In genomic region chr17:31549525-31550388, GRCh38 we compare ENCODE assay signal across 1 cellular context.
TF ChIP-seq lines count a peak whose summit lies in the region.

No MANE protein-coding gene starts in this region.

TF ChIP-seq in HEK293, 187 proteins besides CTCF, POLR2A, EP300 and RAD21 (continued from another document and continues in another):
- TF ChIP-seq ZNF518A (tag by site-specific recombination; conservative IDR thresholded peaks at IDR 0.05; ENCODE audit: low read depth): peak; percentile 48; the same call in 1 of the 2 replicates
- TF ChIP-seq ZNF398 (tag by site-specific recombination; IDR thresholded peaks at IDR 0.05): no peak
- no peak for TF ChIP-seq ZNF202 (tag by site-specific recombination; IDR thresholded peaks at IDR 0.05; ENCODE audit: borderline replicate concordance)
- peak; percentile 89 for TF ChIP-seq ZBTB48 (tag by site-specific recombination; IDR thresholded peaks at IDR 0.05)
- peak; percentile 66 for TF ChIP-seq ZIC2 (tag by site-specific recombination; IDR thresholded peaks at IDR 0.05)
- TF ChIP-seq ZNF645 (tag by site-specific recombination; IDR thresholded peaks at IDR 0.05): no peak
- peak; percentile 88 for TF ChIP-seq ZNF785 (tag by site-specific recombination; IDR thresholded peaks at IDR 0.05)
- TF ChIP-seq ZNF155 (tag by site-specific recombination; IDR thresholded peaks at IDR 0.05): no peak
- peak; percentile 30; the same call in 1 of the 2 replicates for TF ChIP-seq ZNF513 (tag by site-specific recombination; IDR thresholded peaks at IDR 0.05)
- TF ChIP-seq PRDM6 (tag by site-specific recombination; IDR thresholded peaks at IDR 0.05): no peak
- no peak for TF ChIP-seq ZNF610 (tag by site-specific recombination; IDR thresholded peaks at IDR 0.05; ENCODE audit: borderline replicate concordance)
- peak; percentile 62; the same call in 1 of the 2 replicates for TF ChIP-seq ZSCAN23 (tag by site-specific recombination; IDR thresholded peaks at IDR 0.05)
- TF ChIP-seq BCL6B (tag by site-specific recombination; IDR thresholded peaks at IDR 0.05): no peak
- peak; percentile 91 for TF ChIP-seq KLF17 (tag by site-specific recombination; IDR thresholded peaks at IDR 0.05)
- TF ChIP-seq ZNF626 (tag by site-specific recombination; IDR thresholded peaks at IDR 0.05): no peak
- TF ChIP-seq ZNF48 (tag by site-specific recombination; IDR thresholded peaks at IDR 0.05): no peak
- no peak for TF ChIP-seq ZNF510 (tag by site-specific recombination; IDR thresholded peaks at IDR 0.05; ENCODE audit: insufficient replicate concordance)
- peak; percentile 96 for TF ChIP-seq ZNF324 (tag by site-specific recombination; IDR thresholded peaks at IDR 0.05)
- no peak for TF ChIP-seq ZNF114 (tag by site-specific recombination; IDR thresholded peaks at IDR 0.05)
- no peak for TF ChIP-seq REST (tag by site-specific recombination; IDR thresholded peaks at IDR 0.05)
- TF ChIP-seq ZNF701 (tag by site-specific recombination; IDR thresholded peaks at IDR 0.05): no peak
- no peak for TF ChIP-seq AEBP2 (tag by site-specific recombination; IDR thresholded peaks at IDR 0.05; ENCODE audit: borderline replicate concordance)
- TF ChIP-seq ZNF302 (tag by site-specific recombination; IDR thresholded peaks at IDR 0.05; ENCODE audit: low read depth): no peak
- peak; percentile 98 for TF ChIP-seq ZNF660 (tag by site-specific recombination; IDR thresholded peaks at IDR 0.05)
- TF ChIP-seq MZF1 (tag by site-specific recombination; IDR thresholded peaks at IDR 0.05; ENCODE audit: borderline replicate concordance): peak; percentile 64
- peak; percentile 80 for TF ChIP-seq ZNF449 (tag by site-specific recombination; IDR thresholded peaks at IDR 0.05)
- peak; percentile 54 for TF ChIP-seq ZSCAN5A (tag by site-specific recombination; IDR thresholded peaks at IDR 0.05)
- TF ChIP-seq WT1 (tag by site-specific recombination; IDR thresholded peaks at IDR 0.05): peak; percentile 27; the same call in 1 of the 2 replicates
- peak; percentile 94 for TF ChIP-seq KLF8 (tag by site-specific recombination; IDR thresholded peaks at IDR 0.05)
- no peak for TF ChIP-seq ZFP3 (tag by site-specific recombination; IDR thresholded peaks at IDR 0.05; ENCODE audit: low read depth)
- TF ChIP-seq ZBTB20 (tag by site-specific recombination; IDR thresholded peaks at IDR 0.05): peak; percentile 68; the same call in 1 of the 2 replicates
